7 cellular contexts compared by ENCODE assay signal in genomic region chr1:223363057-223363855, GRCh38. TPM values are rescaled to one million over a fixed set of nuclear protein-coding genes. Genes with fewer than 3 reads are reported as not detected.
DNase-seq lines count a peak whose midpoint lies in the region; ATAC-seq, FAIRE-seq and TF ChIP-seq lines count a peak whose summit lies in the region.

No MANE protein-coding gene starts in this region.

- no peaks in the 10 kb centered on the region for H3K79me2 ChIP-seq in smooth muscle cell (ENCODE audit: low read depth)

- peak; percentile 25 for ATAC-seq in body of pancreas
- no peak for ATAC-seq in GM18511 (IDR thresholded peaks at IDR 0.05; ENCODE audit: unreplicated experiment)

- peak overlapping the region; percentile 39 for H3K9ac ChIP-seq in iPS-18a (ENCODE audit: low read length)
- H3K9ac ChIP-seq in smooth muscle cell (ENCODE audit: low read depth), result no peak overlapping the region

- DNase-seq in HAP-1 (ENCODE audit: low spot score in 2 of 2), result peak in 1 of 2 experiments; percentile 26
- DNase-seq in RPMI7951 (ENCODE audit: low read depth), result peak; percentile 37
- peak; percentile 21 to 47 (median 30) for DNase-seq in body of pancreas
- no peak for DNase-seq in smooth muscle cell (lab: John Stamatoyannopoulos, UW; ENCODE audit: unreplicated experiment)
- no peak for DNase-seq in GM12892 (ENCODE audit: insufficient read length)

- in situ Hi-C loops in HAP-1 (cut with MboI; ENCODE audit: low sequenced_read_pairs), result no loop called here

- H3K27ac ChIP-seq in body of pancreas (peak overlapping the region in 1 of 4 donors; percentile 38), iPS-18a (ENCODE audit: low read length) (no peak overlapping the region), smooth muscle cell (ENCODE audit: low read depth) (no peak overlapping the region)

- H2AFZ ChIP-seq in smooth muscle cell (ENCODE audit: low read depth), result peak overlapping the region; percentile 44

- H3K9me3 ChIP-seq in HAP-1, result no peaks in the 10 kb centered on the region
- H3K9me3 ChIP-seq in body of pancreas, result no peaks in the 10 kb centered on the region
- H3K9me3 ChIP-seq in iPS-18a (ENCODE audit: control insufficient read depth, low read depth, low read length), result no peaks in the 10 kb centered on the region
- H3K9me3 ChIP-seq in smooth muscle cell (replicated peaks; ENCODE audit: low read depth), result no peaks in the 10 kb centered on the region

- 1 to 5% methylated on average over 16 to 44 of the region's 44 CpGs for WGBS in body of pancreas, 2 donors
- 1% methylated on average over 20 of the region's 44 CpGs for WGBS in smooth muscle cell (ENCODE audit: low lambda C conversion rate)

- H3F3A ChIP-seq in smooth muscle cell (ENCODE audit: low read depth), result peaks cover 8% of the 10 kb centered on the region

- H3K36me3 ChIP-seq in HAP-1 (replicated peaks), result no peaks in the 10 kb centered on the region
- H3K36me3 ChIP-seq in body of pancreas (replicated peaks in 1 of 2; ENCODE audit: insufficient read depth in 1 of 2, low read depth in 2 of 2), result no peaks in the 10 kb centered on the region
- H3K36me3 ChIP-seq in iPS-18a (ENCODE audit: control insufficient read depth, low read depth, low read length), result no peaks in the 10 kb centered on the region
- no peaks in the 10 kb centered on the region for H3K36me3 ChIP-seq in smooth muscle cell (ENCODE audit: low read depth)

- no peak for FAIRE-seq in GM12892 (lab: Jason Lieb, UNC)

- peak overlapping the region; percentile 88 for H3K4me2 ChIP-seq in smooth muscle cell

- H4K20me1 ChIP-seq in smooth muscle cell (ENCODE audit: low read depth), result no peaks in the 10 kb centered on the region

- peaks cover 53% of the 10 kb centered on the region for H3K27me3 ChIP-seq in HAP-1 (ENCODE audit: low read depth)
- H3K27me3 ChIP-seq in body of pancreas, result no peaks in the 10 kb centered on the region
- H3K27me3 ChIP-seq in iPS-18a (ENCODE audit: control insufficient read depth, insufficient read depth, low read length), result peaks cover 48% of the 10 kb centered on the region
- H3K27me3 ChIP-seq in smooth muscle cell (ENCODE audit: low read depth), result peaks cover 47% of the 10 kb centered on the region

- TF ChIP-seq POLR2A in body of pancreas (IDR thresholded peaks at IDR 0.05), result no peak
- TF ChIP-seq POLR2A in GM12892 (IDR thresholded peaks at IDR 0.05; ENCODE audit: low read depth, low read length), result no peak

- H3K4me1 ChIP-seq in HAP-1 (no peaks in the 10 kb centered on the region), body of pancreas (peaks cover 21% of the 10 kb centered on the region), iPS-18a (ENCODE audit: control insufficient read depth, low read depth, low read length) (no peaks in the 10 kb centered on the region), smooth muscle cell (ENCODE audit: low read depth) (peaks cover 10% of the 10 kb centered on the region)

- TF ChIP-seq CTCF in body of pancreas (IDR thresholded peaks at IDR 0.05) (no peak), smooth muscle cell (IDR thresholded peaks at IDR 0.05; ENCODE audit: borderline replicate concordance, insufficient read depth, poor library complexity, severe bottlenecking) (no peak)

- H3K4me3 ChIP-seq in HAP-1 (peak overlapping the region; percentile 34), body of pancreas (peak overlapping the region; percentile 45 to 56), iPS-18a (ENCODE audit: low read length) (peak overlapping the region; percentile 81), smooth muscle cell (peak overlapping the region; percentile 54)

- intact Hi-C loops in body of pancreas (cut with DNase I), result no loop called here

RNA-seq across cellular contexts. Expression of gene SUSD4, which starts 0.7 kb away (rescaled TPM):
- total RNA-seq in RPMI7951 (2014; rRNA removed; shearing (Covaris generic)), result 0.29 and 0.48 TPM in 2 replicates
- total RNA-seq in body of pancreas (10 to 100 TPM in 1 of 2 donors, 1 to 10 TPM in 1; 3.6 to 18.1 TPM), smooth muscle cell (4.5 and 6.1 TPM in 2 replicates)
- 4.8 and 5.1 TPM in 2 replicates for polyA plus RNA-seq in smooth muscle cell
- polyA plus RNA-seq in GM12892 (2012; ENCODE audit: missing spikeins), result 0.08 TPM

RNA-seq across cellular contexts. Expression of gene CCDC185, which starts 30.0 kb away (rescaled TPM):
- total RNA-seq in RPMI7951 (2014; rRNA removed; shearing (Covaris generic)), result not detected in 2 replicates
- total RNA-seq in body of pancreas (not detected), smooth muscle cell (not detected in 2 replicates)
- not detected in 2 replicates for polyA plus RNA-seq in smooth muscle cell
- not detected for polyA plus RNA-seq in GM12892 (2012; ENCODE audit: missing spikeins)

Comparison
In these comparisons a context has a peak if more than half of its experiments do, and no peak if none do; other contexts are left out.
1. DNase-seq: peak in RPMI7951 (single experiment) and body of pancreas (4 of 4); none in smooth muscle cell (single experiment) and GM12892 (single experiment).
2. Peak in every context shown above with its lines, with median percentiles within 50 percentile points of each other: H3K4me3 ChIP-seq.